Comparison of ENCODE assay signal across 22 cellular contexts in genomic region chr3:100838157-100838556, GRCh38.
"Had no signal": no experiment of that assay in that cellular context is flagged by ENCODE, and none has a peak within 500 bp of the region (broad histone marks: within the 10 kb centered on the region; RNA-seq: fewer than 3 reads in every experiment).

No MANE protein-coding gene starts in this region.

- H3K4me3 Mint-ChIP-seq: activated CD8-positive, alpha-beta T cell treated with anti-CD3 and anti-CD28 coated beads, Interleukin-2, amount 10 ng/mL, durations not matched to agents 7 days and 5 days; activated naive CD8-positive, alpha-beta T cell treated with anti-CD3 and anti-CD28 coated beads, Interleukin-2, amount 50 U/mL, for 24 hours; brain; central memory CD8-positive, alpha-beta T cell; T-cell had no signal

- H3K4me1 ChIP-seq: ascending aorta had no signal

- H3K36me3 Mint-ChIP-seq: activated naive CD4-positive, alpha-beta T cell treated with anti-CD3 and anti-CD28 coated beads, Interleukin-2, amount 50 U/mL, for 72 hours; brain; T-cell had no signal

- H3K9me3 ChIP-seq: ascending aorta had no signal

- H3K36me3 ChIP-seq: ascending aorta had no signal

- DNase-seq: activated CD4-positive, alpha-beta T cell treated with anti-CD3 and anti-CD28 coated beads for 4 hours; activated CD8-positive, alpha-beta memory T cell treated with anti-CD3 and anti-CD28 coated beads, Interleukin-2, amount 50 U/mL, for 48 hours; activated CD8-positive, alpha-beta T cell treated with anti-CD3 and anti-CD28 coated beads, Interleukin-2, amount 10 ng/mL, durations not matched to agents 7 days and 5 days; activated naive CD4-positive, alpha-beta T cell; activated naive CD8-positive, alpha-beta T cell treated with anti-CD3 and anti-CD28 coated beads, Interleukin-2, amount 50 U/mL, for 24 hours; activated T-cell treated with anti-CD3 and anti-CD28 coated beads, Interleukin-2, amount 50 U/mL, for 1 hour; amniotic stem cell; IMR-90; KG1; NCI-H1105; NCI-H146; NCI-H187 treated with DMSO at 0.1 percent for 48 hours; NCI-H2171; NCI-H2227 treated with DMSO at 0.1 percent for 48 hours; NCI-H446 treated with DMSO at 0.1 percent for 48 hours; NCI-H524 treated with DMSO at 0.1 percent for 48 hours; SIG-M5; T-cell had no signal

- H3K27ac Mint-ChIP-seq: activated CD8-positive, alpha-beta T cell treated with anti-CD3 and anti-CD28 coated beads, Interleukin-2, amount 10 ng/mL, durations not matched to agents 7 days and 5 days; activated naive CD4-positive, alpha-beta T cell treated with anti-CD3 and anti-CD28 coated beads, Interleukin-2, amount 50 U/mL, for 72 hours; activated naive CD8-positive, alpha-beta T cell treated with anti-CD3 and anti-CD28 coated beads, Interleukin-2, amount 50 U/mL, for 24 hours; brain; T-cell had no signal

- H3K27me3 ChIP-seq: ascending aorta had no signal

- H3K27ac ChIP-seq: ascending aorta had no signal

- H3K9me3 Mint-ChIP-seq: activated naive CD4-positive, alpha-beta T cell treated with anti-CD3 and anti-CD28 coated beads, Interleukin-2, amount 50 U/mL, for 72 hours; activated naive CD8-positive, alpha-beta T cell treated with anti-CD3 and anti-CD28 coated beads, Interleukin-2, amount 50 U/mL, for 24 hours; brain; central memory CD8-positive, alpha-beta T cell; T-cell had no signal

- H3K4me3 ChIP-seq: ascending aorta had no signal

- H3K4me1 Mint-ChIP-seq: activated naive CD8-positive, alpha-beta T cell treated with anti-CD3 and anti-CD28 coated beads, Interleukin-2, amount 50 U/mL, for 24 hours; central memory CD8-positive, alpha-beta T cell; T-cell had no signal
